11 cellular contexts compared by ENCODE assay signal in the genomic region with DNA sequence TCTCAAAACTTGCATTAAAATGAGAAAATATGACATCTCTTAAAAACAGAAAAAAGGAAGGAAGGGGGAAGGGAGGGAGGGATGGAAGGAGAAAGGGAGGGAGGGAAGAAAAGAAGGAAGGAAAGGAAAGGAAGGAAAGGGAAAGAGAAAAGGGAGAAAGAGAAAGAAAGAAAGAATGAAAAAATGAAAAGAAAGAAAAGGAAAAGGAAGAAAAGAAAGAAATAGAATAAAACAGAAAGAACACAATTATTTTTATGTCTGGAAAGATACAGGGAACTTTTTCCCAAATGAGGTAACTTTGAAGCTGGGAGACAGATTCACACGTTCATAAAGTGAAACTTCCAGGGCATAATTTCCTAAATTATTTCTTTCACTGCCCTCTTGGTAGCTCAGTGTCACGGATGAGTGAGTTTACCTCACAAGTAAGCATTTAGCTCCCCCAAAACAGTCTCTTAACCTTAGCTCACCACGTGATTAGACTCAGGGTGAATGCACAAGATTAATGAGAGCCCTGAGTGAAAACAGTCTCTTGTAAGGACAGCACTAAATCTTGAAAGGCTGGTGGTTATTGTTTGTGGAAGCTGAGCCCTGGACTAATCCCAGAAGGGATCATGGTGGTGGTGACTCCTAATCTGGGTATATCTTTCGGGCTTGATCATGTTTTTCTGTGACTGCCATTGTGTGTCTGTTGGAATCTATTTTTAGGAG.
DNase-seq lines count a peak whose midpoint lies in the region; ATAC-seq and TF ChIP-seq lines count a peak whose summit lies in the region.
"Had no signal": no experiment of that assay in that cellular context is flagged by ENCODE, and none has a peak within 500 bp of the region (broad histone marks: within the 10 kb centered on the region; RNA-seq: fewer than 3 reads in every experiment).

No MANE protein-coding gene starts in this region.

- H3K4me1 ChIP-seq in adrenal gland (replicated peaks in 1 of 2) = no peaks in the 10 kb centered on the region
- H3K4me1 ChIP-seq: Caco-2 had no signal

- H3K27me3 ChIP-seq in adrenal gland = no peaks in the 10 kb centered on the region

- no peaks in the 10 kb centered on the region for H3K36me3 ChIP-seq in adrenal gland (replicated peaks in 1 of 2)

- TF ChIP-seq CTCF in GM20000 (IDR thresholded peaks at IDR 0.05; ENCODE audit: extremely low read depth, missing control alignments) (no peak), adrenal gland (IDR thresholded peaks at IDR 0.05) (no peak)

- in situ Hi-C loops in Caki2 (cut with HindIII; ENCODE audit: low pct_unique_long_range_greater_than_20kb, low sequenced_read_pairs) = no loop called here

- no peaks in the 10 kb centered on the region for H3K9me3 ChIP-seq in adrenal gland (replicated peaks in 1 of 3)
- H3K9me3 ChIP-seq: Caco-2 had no signal

- TF ChIP-seq POLR2A in adrenal gland (IDR thresholded peaks at IDR 0.05) = no peak

- WGBS in adrenal gland, 4 donors = 42 to 57% (median 49%) methylated on average over 4 of the region's 4 CpGs

- H3K27ac ChIP-seq in adrenal gland = no peak overlapping the region

- DNase-seq in Caki2 (ENCODE audit: low read depth) = peak; percentile 59
- peak; percentile 22 for DNase-seq in GM20000 (ENCODE audit: low spot score)
- DNase-seq in OCI-M1 (lab: John Stamatoyannopoulos, UW) = peak; percentile 16
- peak; percentile 87 for DNase-seq in left kidney (ENCODE audit: low read depth, low spot score)
- DNase-seq in HuH-7 (ENCODE audit: low spot score) = no peak
- DNase-seq in adrenal gland = no peak
- DNase-seq: activated CD4-positive, alpha-beta T cell treated with anti-CD3 and anti-CD28 coated beads for 4 hours; Caco-2; NCI-H748 treated with DMSO at 0.1 percent for 48 hours had no signal

- ATAC-seq in HG03280 (IDR thresholded peaks at IDR 0.05; ENCODE audit: unreplicated experiment) (no peak), GM19023 (IDR thresholded peaks at IDR 0.05; ENCODE audit: unreplicated experiment) (no peak)

- H3K4me3 ChIP-seq in adrenal gland = no peak overlapping the region

- intact Hi-C loops in adrenal gland (cut with DNase I) = no loop called here

Comparison
In these comparisons a context has a peak if more than half of its experiments do, and no peak if none do; other contexts are left out.
1. DNase-seq: peak in Caki2 (single experiment), GM20000 (single experiment), OCI-M1 (single experiment) and left kidney (single experiment); none in HuH-7 (single experiment) and adrenal gland (0 of 7).